ENCODE assay signal across 8 cellular contexts in the genomic region with DNA sequence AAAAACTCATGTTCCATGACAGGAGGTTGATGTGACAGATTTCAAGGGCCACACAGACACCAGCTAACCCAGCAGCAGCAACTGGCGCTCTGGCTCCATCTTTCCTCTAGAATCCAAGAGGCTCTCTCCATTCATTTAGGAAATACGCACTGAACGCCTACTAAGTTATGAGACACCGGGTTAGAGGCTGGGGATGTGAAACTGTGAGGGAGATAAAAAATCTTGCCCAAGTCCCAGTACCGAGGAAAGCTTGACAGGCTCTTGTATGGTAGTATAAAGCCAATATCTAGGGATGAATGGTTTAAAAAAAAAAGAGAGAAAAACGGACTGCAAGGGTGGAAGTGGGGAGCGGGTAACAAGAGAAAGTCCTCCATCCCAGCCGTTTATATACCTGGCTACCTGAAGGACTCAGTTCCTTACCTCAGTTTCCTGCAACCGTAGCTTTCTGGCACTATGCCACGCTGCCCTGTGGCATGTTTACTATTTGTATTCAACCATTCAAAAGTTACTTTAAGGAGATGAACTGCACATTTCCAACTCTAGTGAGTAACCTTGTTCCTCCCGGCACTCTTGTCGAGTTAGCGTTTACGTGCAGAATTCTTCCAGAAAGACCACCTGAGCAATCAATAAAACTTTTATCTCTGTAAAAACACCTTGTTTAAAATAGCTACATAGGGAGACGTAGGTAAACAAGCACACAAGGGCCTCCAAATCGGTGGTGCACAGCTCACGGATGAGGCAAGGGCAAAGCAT. TPM values are rescaled to one million over a fixed set of nuclear protein-coding genes. Genes with fewer than 3 reads are reported as not detected.
A peak's percentile ranks its signal among the peaks of the same experiment; 100 is the strongest.
DNase-seq lines count a peak whose midpoint lies in the region; ATAC-seq and TF ChIP-seq lines count a peak whose summit lies in the region.

No MANE protein-coding gene starts in this region.

- no peak for ATAC-seq in Right ventricle myocardium superior (ENCODE audit: poor library complexity)
- ATAC-seq in activated CD8-positive, alpha-beta T cell treated with anti-CD3 and anti-CD28 coated beads, Interleukin-2, amount 10 ng/mL, durations not matched to agents 7 days and 5 days: no peak
- ATAC-seq in GM21423 (IDR thresholded peaks at IDR 0.05; ENCODE audit: unreplicated experiment): no peak
- ATAC-seq in HG03039 (IDR thresholded peaks at IDR 0.05; ENCODE audit: unreplicated experiment): no peak

- TF ChIP-seq POLR2A in spleen (IDR thresholded peaks at IDR 0.05): no peak

- POLR2A ChIA-PET in activated CD8-positive, alpha-beta T cell treated with anti-CD3 and anti-CD28 coated beads, Interleukin-2, amount 10 ng/mL, durations not matched to agents 7 days and 5 days (lab: Charles Lee): interaction anchor here (0.6 to 0.7 kb wide), 2 partner anchors 11 to 52 kb away, joined by 3 read pairs; no protein-coding TSS in a partner anchor

- intact Hi-C loops in cardiac septum (cut with DNase I): loop anchor here (2.0 to 10.0 kb wide), 2 partner anchors 85 to 371 kb away; a partner anchor contains a TSS
- intact Hi-C loops in Right ventricle myocardium superior (cut with DNase I): loop anchor here (10.0 kb wide), 1 partner anchor 89 kb away; a partner anchor contains a TSS
- intact Hi-C loops in spleen (cut with DNase I; ENCODE audit: low total_unique reads): no loop called here

- H3K27me3 Mint-ChIP-seq in activated CD8-positive, alpha-beta T cell treated with anti-CD3 and anti-CD28 coated beads, Interleukin-2, amount 10 ng/mL, durations not matched to agents 7 days and 5 days (ENCODE audit: low read depth): peaks cover 13% of the 10 kb centered on the region

- H3K9me3 Mint-ChIP-seq in activated CD8-positive, alpha-beta T cell treated with anti-CD3 and anti-CD28 coated beads, Interleukin-2, amount 10 ng/mL, durations not matched to agents 7 days and 5 days (ENCODE audit: insufficient read depth): no peaks in the 10 kb centered on the region

- no peaks in the 10 kb centered on the region for H3K9me3 ChIP-seq in spleen

- H3K4me1 Mint-ChIP-seq in activated CD8-positive, alpha-beta T cell treated with anti-CD3 and anti-CD28 coated beads, Interleukin-2, amount 10 ng/mL, durations not matched to agents 7 days and 5 days (ENCODE audit: low read depth): peaks cover 23% of the 10 kb centered on the region

- CTCF ChIA-PET in activated CD8-positive, alpha-beta T cell treated with anti-CD3 and anti-CD28 coated beads, Interleukin-2, amount 10 ng/mL, durations not matched to agents 7 days and 5 days (lab: Charles Lee): interaction anchor here (0.7 to 1.6 kb wide), 27 partner anchors 9 to 1741 kb away, joined by 3 to 12 read pairs (median 4); a partner anchor contains a TSS

- peak; percentile 4 for DNase-seq in cardiac septum (ENCODE audit: low spot score)
- no peak for DNase-seq in Right ventricle myocardium superior
- no peak for DNase-seq in activated CD8-positive, alpha-beta T cell treated with anti-CD3 and anti-CD28 coated beads, Interleukin-2, amount 10 ng/mL, durations not matched to agents 7 days and 5 days
- no peak for DNase-seq in spleen
- no peak for DNase-seq in OCI-M1 (lab: John Stamatoyannopoulos, UW)

- 54 to 63% (median 57%) methylated on average over 17 of the region's 17 CpGs for WGBS in spleen, 5 donors

- peak overlapping the region in 6 of 8 donors; percentile 55 to 77 (median 70) for H3K27ac ChIP-seq in spleen

- peak overlapping the region; percentile 74 for H3K4me3 Mint-ChIP-seq in activated CD8-positive, alpha-beta T cell treated with anti-CD3 and anti-CD28 coated beads, Interleukin-2, amount 10 ng/mL, durations not matched to agents 7 days and 5 days

- H3K4me1 ChIP-seq in spleen: peaks cover 6 to 37% (median 25%) of the 10 kb centered on the region in 6 donors

- H3K36me3 Mint-ChIP-seq in activated CD8-positive, alpha-beta T cell treated with anti-CD3 and anti-CD28 coated beads, Interleukin-2, amount 10 ng/mL, durations not matched to agents 7 days and 5 days (ENCODE audit: low read depth): no peaks in the 10 kb centered on the region

- H3K27ac Mint-ChIP-seq in activated CD8-positive, alpha-beta T cell treated with anti-CD3 and anti-CD28 coated beads, Interleukin-2, amount 10 ng/mL, durations not matched to agents 7 days and 5 days: peak overlapping the region; percentile 65

- H3K27me3 ChIP-seq in spleen (replicated peaks in 1 of 7): peaks cover 0 to 31% (median 2%) of the 10 kb centered on the region in 7 donors

- TF ChIP-seq CTCF in spleen (IDR thresholded peaks at IDR 0.05 in 8 of 11, conservative IDR thresholded peaks at IDR 0.05 in 3 of 11): no peak

- no peaks in the 10 kb centered on the region for H3K36me3 ChIP-seq in spleen

- H3K4me3 ChIP-seq in iPS-11a (ENCODE audit: low read depth, low read length) (peak overlapping the region; percentile 66), spleen (peak overlapping the region; percentile 50 to 93 (median 78))

RNA-seq across cellular contexts. Expression of a gene that starts 1.7 kb away (rescaled TPM):
- total RNA-seq in cardiac septum (2.1 TPM), Right ventricle myocardium superior (1.5 TPM), spleen (1 to 10 TPM; 1.5 to 2.6 (median 2.2) TPM)
- 1 to 10 TPM; 3.6 to 3.8 TPM for total RNA-seq in activated CD8-positive, alpha-beta T cell treated with anti-CD3 and anti-CD28 coated beads, Interleukin-2, amount 10 ng/mL, durations not matched to agents 7 days and 5 days
- under 1 TPM; 0.37 to 0.83 (median 0.64) TPM for polyA plus RNA-seq in spleen
